Comparison of ENCODE assay signal across 1 cellular context in genomic region chr2:28447943-28448737, GRCh38.
TF ChIP-seq lines count a peak whose summit lies in the region.

No MANE protein-coding gene starts in this region.

TF ChIP-seq in GM23338, 12 proteins besides CTCF, POLR2A, EP300 and RAD21 (continued from another document):
- TF ChIP-seq REST (IDR thresholded peaks at IDR 0.05; ENCODE audit: unreplicated experiment) (no peak), NANOG (IDR thresholded peaks at IDR 0.05; ENCODE audit: borderline replicate concordance) (no peak)
